8 cellular contexts compared by ENCODE assay signal in the genomic region with DNA sequence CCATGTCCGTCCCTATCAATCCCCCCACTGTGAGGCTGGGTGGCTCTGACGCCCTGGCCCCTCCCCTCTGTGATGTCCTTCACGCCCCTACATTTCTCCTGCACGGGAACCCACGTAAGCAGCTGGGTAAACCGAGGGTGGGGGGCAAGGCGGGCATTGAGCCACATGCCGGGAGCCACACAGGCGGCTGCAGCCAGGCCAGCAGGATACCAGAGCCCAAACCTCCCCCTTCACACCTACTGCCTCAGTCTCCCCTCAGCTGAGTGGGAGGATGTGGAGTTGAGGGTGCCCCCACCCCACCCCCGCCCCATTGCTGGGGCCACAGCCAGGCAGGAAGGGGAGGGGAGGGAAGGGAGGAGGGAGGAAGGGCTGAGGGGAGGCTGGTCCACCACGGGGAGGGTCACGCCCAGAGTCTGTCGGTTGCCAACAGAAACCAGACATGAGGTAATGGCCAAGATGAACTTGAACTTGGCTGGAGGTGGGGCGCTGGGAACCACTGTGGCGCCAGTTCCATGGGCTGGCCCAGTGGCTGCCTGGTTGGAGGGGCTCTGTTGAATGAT. TPM values are rescaled to one million over a fixed set of nuclear protein-coding genes. Genes with fewer than 3 reads are reported as not detected.
A peak's percentile ranks its signal among the peaks of the same experiment; 100 is the strongest.
DNase-seq lines count a peak whose midpoint lies in the region; TF ChIP-seq lines count a peak whose summit lies in the region.

No MANE protein-coding gene starts in this region.

- CTCF ChIA-PET in A673 (lab: Charles Lee) = no interaction called here

- BruUV-seq in A673 (replicated peaks; lab: Mats Ljungman, UMichigan) = no TSS peak

- H3K9me3 Mint-ChIP-seq in chondrocyte (ENCODE audit: low read depth) = no peaks in the 10 kb centered on the region

- H3K4me2 ChIP-seq in KMS-11 = peak overlapping the region; percentile 75

- DNase-seq in chondrocyte (ENCODE audit: low spot score) = no peak
- DNase-seq in kidney tubule cell (ENCODE audit: low spot score) = peak; percentile 88
- DNase-seq in substantia nigra (lab: John Stamatoyannopoulos, UW) = peak in 43 of 49 donors; percentile 12 to 83 (median 62)
- DNase-seq in central memory CD4-positive, alpha-beta T cell = no peak
- DNase-seq in NCI-H128 (lab: John Stamatoyannopoulos, UW; ENCODE audit: unreplicated experiment) = no peak
- no peak for DNase-seq in HPDE6-E6E7 (ENCODE audit: extremely low spot score)
- DNase-seq in A673 (ENCODE audit: low spot score) = no peak

- H3K36me3 ChIP-seq in KMS-11 (ENCODE audit: insufficient read depth) (no peaks in the 10 kb centered on the region), A673 (ENCODE audit: insufficient read depth, low read length, poor library complexity, severe bottlenecking) (peaks cover 29% of the 10 kb centered on the region)

- H3K27ac ChIP-seq in KMS-11 (no peak overlapping the region), substantia nigra (ENCODE audit: low read depth, low read length, poor library complexity, severe bottlenecking) (peak overlapping the region; percentile 79), A673 (ENCODE audit: low read depth, low read length, poor library complexity, severe bottlenecking) (no peak overlapping the region)

- peak overlapping the region; percentile 99 for H3K27ac Mint-ChIP-seq in chondrocyte (ENCODE audit: unreplicated experiment)

- no peak overlapping the region for H3K4me3 ChIP-seq in KMS-11 (IDR thresholded peaks at IDR 0.05; ENCODE audit: insufficient read depth, low read depth, low read length)
- H3K4me3 ChIP-seq in A673 (ENCODE audit: low read depth, low read length, poor library complexity, severe bottlenecking) = no peak overlapping the region

- TF ChIP-seq CTCF in KMS-11 (conservative IDR thresholded peaks at IDR 0.05; ENCODE audit: low read depth, low read length) (no peak), chondrocyte (IDR thresholded peaks at IDR 0.05) (no peak), A673 (conservative IDR thresholded peaks at IDR 0.05; ENCODE audit: low read depth, low read length) (no peak)

- no peaks in the 10 kb centered on the region for H3K27me3 Mint-ChIP-seq in chondrocyte (ENCODE audit: low read depth)

- H3K79me2 ChIP-seq in KMS-11 (ENCODE audit: insufficient read depth, low read depth) = no peaks in the 10 kb centered on the region

- H3K36me3 Mint-ChIP-seq in chondrocyte (ENCODE audit: low read depth) = peaks cover 6% of the 10 kb centered on the region

- POLR2A ChIA-PET in A673 (lab: Charles Lee; ENCODE audit: low non-redundant PET) = no interaction called here

- H3K27me3 ChIP-seq in KMS-11 (ENCODE audit: insufficient read depth, low read depth) (no peaks in the 10 kb centered on the region), A673 (replicated peaks; ENCODE audit: insufficient read depth, low read depth, low read length, poor library complexity) (no peaks in the 10 kb centered on the region)

- peaks cover 44% of the 10 kb centered on the region for H3K4me1 ChIP-seq in KMS-11 (ENCODE audit: low read depth, poor library complexity, severe bottlenecking)
- H3K4me1 ChIP-seq in A673 (ENCODE audit: insufficient read depth, low read length, poor library complexity, severe bottlenecking) = no peaks in the 10 kb centered on the region

- H3K4me3 Mint-ChIP-seq in chondrocyte (ENCODE audit: unreplicated experiment) = peak overlapping the region; percentile 57

- H3K9ac ChIP-seq in KMS-11 = no peak overlapping the region

- H2AFZ ChIP-seq in KMS-11 (ENCODE audit: low read depth) = no peak overlapping the region

- no peaks in the 10 kb centered on the region for H4K20me1 ChIP-seq in KMS-11 (ENCODE audit: insufficient read depth)

- intact Hi-C loops in A673 (cut with micrococcal nuclease; ENCODE audit: unreplicated experiment) = no loop called here

- H3K9me3 ChIP-seq in A673 (ENCODE audit: low read depth, low read length, poor library complexity, severe bottlenecking) = no peaks in the 10 kb centered on the region

- H3K4me1 Mint-ChIP-seq in chondrocyte (ENCODE audit: low read depth) = peaks cover 45% of the 10 kb centered on the region

RNA-seq across cellular contexts. Expression of gene SMIM24, which starts 20.9 kb away (rescaled TPM):
- not detected in 3 replicates for total RNA-seq in chondrocyte
- not detected in 2 replicates for total RNA-seq in A673 (2021)

RNA-seq across cellular contexts. Expression of gene SMIM44, which starts 23.8 kb away (rescaled TPM):
- total RNA-seq in chondrocyte (not detected in 3 replicates), A673 (2021) (not detected in 2 replicates)

RNA-seq across cellular contexts. Expression of gene DOHH, which starts 41.1 kb away (rescaled TPM):
- total RNA-seq in chondrocyte (9.9 to 10.3 TPM (median 10.1 TPM) in 3 replicates), A673 (2021) (19.0 and 22.3 TPM in 2 replicates)

RNA-seq across cellular contexts. Expression of gene FZR1, which starts 46.7 kb away (rescaled TPM):
- total RNA-seq in chondrocyte = 35.0 to 37.6 TPM (median 36.5 TPM) in 3 replicates
- 87.4 and 87.5 TPM in 2 replicates for total RNA-seq in A673 (2021)

Comparison
In these comparisons a context has a peak if more than half of its experiments do, and no peak if none do; other contexts are left out.
1. DNase-seq: peak in kidney tubule cell (single experiment) and substantia nigra (43 of 49); none in chondrocyte (single experiment), central memory CD4-positive, alpha-beta T cell (single experiment), NCI-H128 (single experiment), HPDE6-E6E7 (single experiment) and A673 (single experiment).